Comparison of ENCODE assay signal across 7 cellular contexts in the genomic region with DNA sequence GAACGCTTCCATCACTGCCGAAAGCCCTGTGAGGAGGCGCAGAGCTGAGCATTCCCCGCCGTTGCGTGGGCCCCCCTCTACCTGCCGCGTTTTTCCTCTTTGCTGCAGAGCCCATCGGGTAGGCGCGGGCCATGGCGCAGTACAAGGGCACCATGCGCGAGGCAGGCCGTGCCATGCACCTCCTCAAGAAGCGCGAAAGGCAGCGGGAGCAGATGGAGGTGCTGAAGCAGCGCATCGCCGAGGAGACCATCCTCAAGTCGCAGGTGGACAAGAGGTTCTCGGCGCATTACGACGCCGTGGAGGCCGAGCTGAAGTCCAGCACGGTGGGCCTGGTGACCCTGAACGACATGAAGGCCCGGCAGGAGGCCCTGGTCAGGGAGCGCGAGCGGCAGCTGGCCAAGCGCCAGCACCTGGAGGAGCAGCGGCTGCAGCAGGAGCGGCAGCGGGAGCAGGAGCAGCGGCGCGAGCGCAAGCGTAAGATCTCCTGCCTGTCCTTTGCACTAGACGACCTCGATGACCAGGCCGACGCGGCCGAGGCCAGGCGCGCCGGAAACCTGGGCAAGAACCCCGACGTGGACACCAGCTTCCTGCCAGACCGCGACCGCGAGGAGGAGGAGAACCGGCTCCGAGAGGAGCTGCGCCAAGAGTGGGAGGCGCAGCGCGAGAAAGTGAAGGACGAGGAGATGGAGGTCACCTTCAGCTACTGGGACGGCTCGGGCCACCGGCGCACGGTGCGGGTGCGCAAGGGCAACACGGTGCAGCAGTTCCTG. TPM values are rescaled to one million over a fixed set of nuclear protein-coding genes. Genes with fewer than 3 reads are reported as not detected.
DNase-seq lines count a peak whose midpoint lies in the region; ATAC-seq and TF ChIP-seq lines count a peak whose summit lies in the region.

No MANE protein-coding gene starts in this region.

- CTCF ChIA-PET in HEK293 (lab: Yijun Ruan, JAX) = interaction anchor here (0.6 to 6.9 kb wide), 41 partner anchors 9 to 241 kb away, joined by 3 to 91 read pairs (median 7); a partner anchor contains a TSS
- CTCF ChIA-PET in activated CD8-positive, alpha-beta T cell treated with anti-CD3 and anti-CD28 coated beads, Interleukin-2, amount 10 ng/mL, durations not matched to agents 7 days and 5 days (lab: Charles Lee) = interaction anchor here (0.9 to 5.7 kb wide), 26 partner anchors 9 to 360 kb away, joined by 3 to 42 read pairs (median 7); a partner anchor contains a TSS

- H3K27me3 Mint-ChIP-seq in activated CD8-positive, alpha-beta T cell treated with anti-CD3 and anti-CD28 coated beads, Interleukin-2, amount 10 ng/mL, durations not matched to agents 7 days and 5 days (ENCODE audit: low read depth) = no peaks in the 10 kb centered on the region

- peak; percentile 6 for ATAC-seq in activated CD8-positive, alpha-beta T cell treated with anti-CD3 and anti-CD28 coated beads, Interleukin-2, amount 10 ng/mL, durations not matched to agents 7 days and 5 days
- peak; percentile 4 to 33 for ATAC-seq in left cardiac atrium
- ATAC-seq in gastrocnemius medialis = peak; percentile 3 to 5
- ATAC-seq in GM21367 (IDR thresholded peaks at IDR 0.05; ENCODE audit: unreplicated experiment) = no peak
- no peak for ATAC-seq in GM19351 (IDR thresholded peaks at IDR 0.05; ENCODE audit: unreplicated experiment)

- peaks cover 3% of the 10 kb centered on the region for H3K36me3 Mint-ChIP-seq in activated CD8-positive, alpha-beta T cell treated with anti-CD3 and anti-CD28 coated beads, Interleukin-2, amount 10 ng/mL, durations not matched to agents 7 days and 5 days (ENCODE audit: low read depth)

- H3K9me3 ChIP-seq in HEK293 (ENCODE audit: control insufficient read depth, insufficient read depth, low read depth, low read length) (no peaks in the 10 kb centered on the region), gastrocnemius medialis (no peaks in the 10 kb centered on the region)

- no peaks in the 10 kb centered on the region for H3K27me3 ChIP-seq in gastrocnemius medialis

- TF ChIP-seq POLR2A in gastrocnemius medialis (IDR thresholded peaks at IDR 0.05) = no peak

- H3K9me3 Mint-ChIP-seq in activated CD8-positive, alpha-beta T cell treated with anti-CD3 and anti-CD28 coated beads, Interleukin-2, amount 10 ng/mL, durations not matched to agents 7 days and 5 days (ENCODE audit: insufficient read depth) = no peaks in the 10 kb centered on the region

- H3K4me1 Mint-ChIP-seq in activated CD8-positive, alpha-beta T cell treated with anti-CD3 and anti-CD28 coated beads, Interleukin-2, amount 10 ng/mL, durations not matched to agents 7 days and 5 days (ENCODE audit: low read depth) = peaks cover 17% of the 10 kb centered on the region

- no peak for DNase-seq in activated CD8-positive, alpha-beta T cell treated with anti-CD3 and anti-CD28 coated beads, Interleukin-2, amount 10 ng/mL, durations not matched to agents 7 days and 5 days
- DNase-seq in left cardiac atrium (peak; percentile 44), gastrocnemius medialis (peak in 1 of 2 donors; percentile 21), glomerular visceral epithelial cell (ENCODE audit: extremely low spot score) (no peak)

- TF ChIP-seq CTCF in HEK293 (tag by site-specific recombination; IDR thresholded peaks at IDR 0.05) = no peak
- no peak for TF ChIP-seq CTCF in gastrocnemius medialis (IDR thresholded peaks at IDR 0.05 in 4 of 5, conservative IDR thresholded peaks at IDR 0.05 in 1 of 5)

- intact Hi-C loops in left cardiac atrium (cut with DNase I) = loop anchor here in 1 of 2 donors (2.0 to 5.0 kb wide), 2 partner anchors 83 to 142 kb away; no protein-coding TSS in a partner anchor
- intact Hi-C loops in gastrocnemius medialis (cut with DNase I; ENCODE audit: low total_unique reads) = loop anchor here (1.0 to 5.0 kb wide), 4 partner anchors 35 to 142 kb away; no protein-coding TSS in a partner anchor

- H3K4me3 Mint-ChIP-seq in activated CD8-positive, alpha-beta T cell treated with anti-CD3 and anti-CD28 coated beads, Interleukin-2, amount 10 ng/mL, durations not matched to agents 7 days and 5 days = peak overlapping the region; percentile 71

- peak overlapping the region; percentile 37; the same call in 1 of the 2 replicates for H3K27ac ChIP-seq in HEK293 (ENCODE audit: extremely low read depth, low read depth, low read length)
- H3K27ac ChIP-seq in gastrocnemius medialis = peak overlapping the region; percentile 80 to 95 (median 89)

- H3K4me3 ChIP-seq in HEK293 (ENCODE audit: low read depth, low read length) (peak overlapping the region; percentile 52), gastrocnemius medialis (peak overlapping the region; percentile 58 to 68 (median 60))

- H3K27ac Mint-ChIP-seq in activated CD8-positive, alpha-beta T cell treated with anti-CD3 and anti-CD28 coated beads, Interleukin-2, amount 10 ng/mL, durations not matched to agents 7 days and 5 days = peak overlapping the region; percentile 78

- in situ Hi-C loops in gastrocnemius medialis (cut with MboI; ENCODE audit: low sequenced_read_pairs in 4 of 4) = loop anchor here in 1 of 4 donors (10.0 kb wide), 1 partner anchor 85 kb away; no protein-coding TSS in a partner anchor

- POLR2A ChIA-PET in HEK293 (lab: Yijun Ruan, JAX) = interaction anchor here (1.0 to 1.7 kb wide), 5 partner anchors 24 to 129 kb away, joined by 3 to 9 read pairs (median 6); no protein-coding TSS in a partner anchor
- POLR2A ChIA-PET in activated CD8-positive, alpha-beta T cell treated with anti-CD3 and anti-CD28 coated beads, Interleukin-2, amount 10 ng/mL, durations not matched to agents 7 days and 5 days (lab: Charles Lee) = no interaction called here

- H3K4me1 ChIP-seq in HEK293 (ENCODE audit: control insufficient read depth, insufficient read depth, low read length) (no peaks in the 10 kb centered on the region), gastrocnemius medialis (peaks cover 4 to 8% of the 10 kb centered on the region in 2 donors)

- H3K36me3 ChIP-seq in HEK293 (ENCODE audit: control insufficient read depth in 2 of 2, insufficient read depth in 1 of 2, low read length in 2 of 2) = peaks cover 0 to 9% of the 10 kb centered on the region in 2 experiments; a peak in 1 of 3 replicates
- H3K36me3 ChIP-seq in gastrocnemius medialis = no peaks in the 10 kb centered on the region

TF ChIP-seq in HEK293, 187 proteins besides CTCF, POLR2A, EP300 and RAD21 (continues in another document):
- no peak for TF ChIP-seq ZNF423 (tag by site-specific recombination; IDR thresholded peaks at IDR 0.05)
- TF ChIP-seq ZNF629 (tag by site-specific recombination; IDR thresholded peaks at IDR 0.05) = no peak
- TF ChIP-seq, protein P1, sequence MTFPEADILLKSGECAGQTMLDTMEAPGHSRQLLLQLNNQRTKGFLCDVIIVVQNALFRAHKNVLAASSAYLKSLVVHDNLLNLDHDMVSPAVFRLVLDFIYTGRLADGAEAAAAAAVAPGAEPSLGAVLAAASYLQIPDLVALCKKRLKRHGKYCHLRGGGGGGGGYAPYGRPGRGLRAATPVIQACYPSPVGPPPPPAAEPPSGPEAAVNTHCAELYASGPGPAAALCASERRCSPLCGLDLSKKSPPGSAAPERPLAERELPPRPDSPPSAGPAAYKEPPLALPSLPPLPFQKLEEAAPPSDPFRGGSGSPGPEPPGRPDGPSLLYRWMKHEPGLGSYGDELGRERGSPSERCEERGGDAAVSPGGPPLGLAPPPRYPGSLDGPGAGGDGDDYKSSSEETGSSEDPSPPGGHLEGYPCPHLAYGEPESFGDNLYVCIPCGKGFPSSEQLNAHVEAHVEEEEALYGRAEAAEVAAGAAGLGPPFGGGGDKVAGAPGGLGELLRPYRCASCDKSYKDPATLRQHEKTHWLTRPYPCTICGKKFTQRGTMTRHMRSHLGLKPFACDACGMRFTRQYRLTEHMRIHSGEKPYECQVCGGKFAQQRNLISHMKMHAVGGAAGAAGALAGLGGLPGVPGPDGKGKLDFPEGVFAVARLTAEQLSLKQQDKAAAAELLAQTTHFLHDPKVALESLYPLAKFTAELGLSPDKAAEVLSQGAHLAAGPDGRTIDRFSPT (tag by site-specific recombination; IDR thresholded peaks at IDR 0.05) = no peak
- TF ChIP-seq GLI2 (tag by site-specific recombination; IDR thresholded peaks at IDR 0.05; ENCODE audit: borderline replicate concordance, low read depth) = no peak
- no peak for TF ChIP-seq ZNF19 (tag by site-specific recombination; IDR thresholded peaks at IDR 0.05; ENCODE audit: low read depth)
- TF ChIP-seq, protein P2, sequence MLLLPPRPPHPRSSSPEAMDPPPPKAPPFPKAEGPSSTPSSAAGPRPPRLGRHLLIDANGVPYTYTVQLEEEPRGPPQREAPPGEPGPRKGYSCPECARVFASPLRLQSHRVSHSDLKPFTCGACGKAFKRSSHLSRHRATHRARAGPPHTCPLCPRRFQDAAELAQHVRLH (tag by site-specific recombination; IDR thresholded peaks at IDR 0.05) = no peak
- no peak for TF ChIP-seq ZFP41 (tag by site-specific recombination; IDR thresholded peaks at IDR 0.05; ENCODE audit: borderline replicate concordance)
- TF ChIP-seq KLF10 (tag by site-specific recombination; IDR thresholded peaks at IDR 0.05) = no peak
- no peak for TF ChIP-seq ZNF677 (tag by site-specific recombination; IDR thresholded peaks at IDR 0.05)
- no peak for TF ChIP-seq ZNF394 (tag by site-specific recombination; IDR thresholded peaks at IDR 0.05; ENCODE audit: borderline replicate concordance)
- TF ChIP-seq, protein P3, sequence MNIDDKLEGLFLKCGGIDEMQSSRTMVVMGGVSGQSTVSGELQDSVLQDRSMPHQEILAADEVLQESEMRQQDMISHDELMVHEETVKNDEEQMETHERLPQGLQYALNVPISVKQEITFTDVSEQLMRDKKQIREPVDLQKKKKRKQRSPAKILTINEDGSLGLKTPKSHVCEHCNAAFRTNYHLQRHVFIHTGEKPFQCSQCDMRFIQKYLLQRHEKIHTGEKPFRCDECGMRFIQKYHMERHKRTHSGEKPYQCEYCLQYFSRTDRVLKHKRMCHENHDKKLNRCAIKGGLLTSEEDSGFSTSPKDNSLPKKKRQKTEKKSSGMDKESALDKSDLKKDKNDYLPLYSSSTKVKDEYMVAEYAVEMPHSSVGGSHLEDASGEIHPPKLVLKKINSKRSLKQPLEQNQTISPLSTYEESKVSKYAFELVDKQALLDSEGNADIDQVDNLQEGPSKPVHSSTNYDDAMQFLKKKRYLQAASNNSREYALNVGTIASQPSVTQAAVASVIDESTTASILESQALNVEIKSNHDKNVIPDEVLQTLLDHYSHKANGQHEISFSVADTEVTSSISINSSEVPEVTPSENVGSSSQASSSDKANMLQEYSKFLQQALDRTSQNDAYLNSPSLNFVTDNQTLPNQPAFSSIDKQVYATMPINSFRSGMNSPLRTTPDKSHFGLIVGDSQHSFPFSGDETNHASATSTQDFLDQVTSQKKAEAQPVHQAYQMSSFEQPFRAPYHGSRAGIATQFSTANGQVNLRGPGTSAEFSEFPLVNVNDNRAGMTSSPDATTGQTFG (tag by site-specific recombination; IDR thresholded peaks at IDR 0.05; ENCODE audit: borderline replicate concordance) = no peak
- TF ChIP-seq ZNF548 (tag by site-specific recombination; IDR thresholded peaks at IDR 0.05) = no peak

RNA-seq across cellular contexts. Expression of a gene that starts 0.7 kb away (rescaled TPM):
- total RNA-seq in activated CD8-positive, alpha-beta T cell treated with anti-CD3 and anti-CD28 coated beads, Interleukin-2, amount 10 ng/mL, durations not matched to agents 7 days and 5 days = 1 to 10 TPM; 7.6 to 8.6 TPM
- total RNA-seq in left cardiac atrium = 10 to 100 TPM; 13.4 to 18.8 TPM
- 10 to 100 TPM in 3 of 4 donors, 1 to 10 TPM in 1; 4.4 to 19.6 (median 15.3) TPM for total RNA-seq in gastrocnemius medialis

Comparison
In these comparisons a context has a peak if more than half of its experiments do, and no peak if none do; other contexts are left out.
1. ATAC-seq: peak in activated CD8-positive, alpha-beta T cell treated with anti-CD3 and anti-CD28 coated beads, Interleukin-2, amount 10 ng/mL, durations not matched to agents 7 days and 5 days (single experiment), left cardiac atrium (2 of 2) and gastrocnemius medialis (2 of 2); none in GM21367 (single experiment) and GM19351 (single experiment).